In the genomic region with DNA sequence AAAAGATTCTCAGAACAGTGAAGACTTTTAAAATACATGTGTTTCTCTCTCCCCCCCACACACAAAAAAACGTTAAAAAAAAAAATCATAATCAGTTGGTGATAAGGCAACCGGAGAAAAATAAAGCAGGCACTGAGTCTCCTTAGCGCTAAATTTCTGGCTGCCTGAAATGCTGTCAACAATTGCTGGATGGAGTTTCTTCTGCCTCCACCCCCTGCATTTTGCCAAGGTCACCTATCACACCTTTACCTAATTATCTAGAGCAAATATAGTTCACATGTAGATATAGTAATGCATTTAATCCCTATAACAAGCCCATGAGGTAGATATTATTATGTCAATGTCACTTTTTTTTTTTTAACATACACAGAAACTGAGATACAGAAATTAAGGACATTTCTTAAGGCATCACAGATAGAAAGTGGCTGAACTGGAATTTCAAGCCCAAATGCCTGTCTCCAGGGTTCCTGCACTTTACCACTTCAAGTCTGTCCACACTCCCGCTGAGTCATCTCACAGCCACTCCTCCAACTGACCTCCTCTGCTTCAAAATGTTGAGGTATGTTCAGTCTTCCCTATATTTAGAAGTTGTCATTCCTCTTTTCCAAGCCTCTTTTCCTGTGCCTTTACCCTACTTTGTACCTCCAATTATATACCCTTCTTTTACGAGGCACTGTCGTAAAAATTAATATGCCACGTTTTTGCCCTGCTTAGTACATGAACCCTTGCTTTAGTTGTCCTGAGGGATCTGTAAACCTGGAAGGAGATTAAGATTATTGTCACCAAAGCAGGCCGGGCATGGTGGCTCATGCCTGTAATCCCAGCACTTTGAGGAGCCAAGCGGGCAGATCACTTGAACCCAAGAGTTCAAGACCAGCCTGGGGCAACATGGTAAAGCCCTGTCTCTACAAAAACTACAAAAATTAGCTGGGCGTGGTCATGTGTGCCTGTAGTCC, we compare ENCODE assay signal across 13 cellular contexts.
DNase-seq lines count a peak whose midpoint lies in the region; ATAC-seq and TF ChIP-seq lines count a peak whose summit lies in the region.
"Had no signal": no experiment of that assay in that cellular context is flagged by ENCODE, and none has a peak within 500 bp of the region (broad histone marks: within the 10 kb centered on the region; RNA-seq: fewer than 3 reads in every experiment).

No MANE protein-coding gene starts in this region.

- H3K79me2 ChIP-seq in Karpas-422 (ENCODE audit: low read length) = no peaks in the 10 kb centered on the region

- ATAC-seq in T-helper 17 cell (no peak), omental fat pad (ENCODE audit: low FRiP score) (no peak)

- no peaks in the 10 kb centered on the region for H3K27me3 Mint-ChIP-seq in T-helper 17 cell
- H3K27me3 Mint-ChIP-seq: progenitor cell of endocrine pancreas had no signal

- 75 to 76% methylated on average over 10 of the region's 10 CpGs for WGBS in thyroid gland, 2 donors

- H3K4me2 ChIP-seq in Karpas-422 (ENCODE audit: low read depth, low read length, poor library complexity, severe bottlenecking) = no peak overlapping the region
- H3K4me2 ChIP-seq: KMS-11 had no signal

- no peak overlapping the region for H3K9ac ChIP-seq in Karpas-422 (ENCODE audit: low read length)
- H3K9ac ChIP-seq: KMS-11 had no signal

- no peak overlapping the region for H3K4me3 Mint-ChIP-seq in T-helper 17 cell
- H3K4me3 Mint-ChIP-seq: T-helper 1 cell treated with Interleukin-12 subunit alpha and Interleukin-12 subunit beta and Interleukin-4 antibody, amounts not matched to agents 30 μg/mL and 1 μg/mL, for 36 hours had no signal

- H3K9me3 ChIP-seq in T-helper 17 cell (ENCODE audit: control insufficient read depth, low read length, poor library complexity, severe bottlenecking) (no peaks in the 10 kb centered on the region), thyroid gland (no peaks in the 10 kb centered on the region), Karpas-422 (ENCODE audit: low read length) (no peaks in the 10 kb centered on the region)

- no peaks in the 10 kb centered on the region for H3K9me2 ChIP-seq in Karpas-422 (replicated peaks; ENCODE audit: insufficient read depth, low read length)

- H3K4me3 ChIP-seq in thyroid gland (replicated peaks in 1 of 3) (no peak overlapping the region), Karpas-422 (ENCODE audit: low read length) (no peak overlapping the region)

- peaks cover 14% of the 10 kb centered on the region for H3K4me1 Mint-ChIP-seq in T-helper 17 cell

- TF ChIP-seq CTCF in thyroid gland (IDR thresholded peaks at IDR 0.05) (no peak), omental fat pad (IDR thresholded peaks at IDR 0.05) (no peak)

- DNase-seq in H4 (ENCODE audit: low spot score) = peak; percentile 59
- no peak for DNase-seq in T-helper 17 cell
- peak; percentile 58 for DNase-seq in iPS-NIHi11 (ENCODE audit: low spot score)
- DNase-seq in thyroid gland = peak; percentile 63 to 78
- no peak for DNase-seq in omental fat pad (ENCODE audit: low spot score)
- DNase-seq in Karpas-422 = no peak
- no peak for DNase-seq in stimulated activated CD4-positive, alpha-beta T cell treated with anti-CD3 and anti-CD28 coated beads, Interleukin-2, amount 100 ng/mL, for 48 hours
- DNase-seq: cortex of kidney, hypothalamus, NCI-H774 had no signal

- H3K4me1 ChIP-seq in thyroid gland (peaks cover 0 to 8% of the 10 kb centered on the region in 2 donors), Karpas-422 (ENCODE audit: low read length) (no peaks in the 10 kb centered on the region)

- no peaks in the 10 kb centered on the region for H3K36me3 Mint-ChIP-seq in T-helper 17 cell (ENCODE audit: low read depth)

- intact Hi-C loops in thyroid gland (cut with DNase I) = no loop called here

- H2AFZ ChIP-seq in Karpas-422 (ENCODE audit: low read length) = no peak overlapping the region

- H3K36me3 ChIP-seq in thyroid gland = no peaks in the 10 kb centered on the region
- no peaks in the 10 kb centered on the region for H3K36me3 ChIP-seq in Karpas-422 (ENCODE audit: insufficient read depth, low read length)

- no peaks in the 10 kb centered on the region for H3K27me3 ChIP-seq in thyroid gland
- H3K27me3 ChIP-seq in Karpas-422 (ENCODE audit: low read length) = no peaks in the 10 kb centered on the region

- peak overlapping the region; percentile 6 for H3K27ac Mint-ChIP-seq in T-helper 17 cell
- H3K27ac Mint-ChIP-seq: progenitor cell of endocrine pancreas; T-helper 1 cell treated with Interleukin-12 subunit alpha and Interleukin-12 subunit beta and Interleukin-4 antibody, amounts not matched to agents 30 μg/mL and 1 μg/mL, for 36 hours had no signal

- H4K20me1 ChIP-seq in Karpas-422 (ENCODE audit: insufficient read depth, low read depth, low read length) = no peaks in the 10 kb centered on the region

- H3K27ac ChIP-seq in thyroid gland = peak overlapping the region in 1 of 3 donors; percentile 38
- no peak overlapping the region for H3K27ac ChIP-seq in Karpas-422 (ENCODE audit: low read length)
- H3K27ac ChIP-seq: KMS-11 had no signal

- no peak for TF ChIP-seq POLR2A in thyroid gland (IDR thresholded peaks at IDR 0.05)

Comparison
In these comparisons a context has a peak if more than half of its experiments do, and no peak if none do; other contexts are left out.
1. DNase-seq: peak in H4 (single experiment), iPS-NIHi11 (single experiment) and thyroid gland (2 of 2); none in T-helper 17 cell (0 of 3), omental fat pad (single experiment), Karpas-422 (single experiment) and stimulated activated CD4-positive, alpha-beta T cell treated with anti-CD3 and anti-CD28 coated beads, Interleukin-2, amount 100 ng/mL, for 48 hours (0 of 2).